In genomic region chr11:61145228-61146005, GRCh38 we compare ENCODE assay signal across 18 cellular contexts. TPM values are rescaled to one million over a fixed set of nuclear protein-coding genes. Genes with fewer than 3 reads are reported as not detected.
DNase-seq lines count a peak whose midpoint lies in the region; ATAC-seq, FAIRE-seq and TF ChIP-seq lines count a peak whose summit lies in the region.
"Had no signal": no experiment of that assay in that cellular context is flagged by ENCODE, and none has a peak within 500 bp of the region (broad histone marks: within the 10 kb centered on the region; RNA-seq: fewer than 3 reads in every experiment).

No MANE protein-coding gene starts in this region.

- DNase-seq in D721Med (ENCODE audit: insufficient read length, low spot score): peak; percentile 8
- no peak for DNase-seq in activated naive CD8-positive, alpha-beta T cell treated with anti-CD3 and anti-CD28 coated beads for 36 hours
- DNase-seq in stimulated activated naive B cell treated with anti-CD40 and anti-IgM and Interleukin-4, amounts not matched to agents 10 μg/mL and 1 μg/mL and 100 μg/mL, for 72 hours: no peak
- DNase-seq in kidney glomerular epithelial cell (lab: John Stamatoyannopoulos, UW): no peak
- DNase-seq: CD4-positive, alpha-beta memory T cell; DND-41; GDM1; HCEC 1CT had no signal

- peak overlapping the region in 1 of 2 experiments; percentile 7 for H3K4me3 ChIP-seq in neutrophil (ENCODE audit: low read depth in 1 of 2, low read length in 1 of 2)

- peaks cover 31% of the 10 kb centered on the region for H3K4me1 Mint-ChIP-seq in activated naive CD8-positive, alpha-beta T cell treated with anti-CD3 and anti-CD28 coated beads for 36 hours
- peaks cover 35 to 71% of the 10 kb centered on the region in 2 donors for H3K4me1 Mint-ChIP-seq in stimulated activated naive B cell treated with anti-CD40 and anti-IgM and Interleukin-4, amounts not matched to agents 10 μg/mL and 1 μg/mL and 100 μg/mL, for 72 hours

- H3K9me3 Mint-ChIP-seq in activated naive CD8-positive, alpha-beta T cell treated with anti-CD3 and anti-CD28 coated beads for 36 hours: no peaks in the 10 kb centered on the region
- no peaks in the 10 kb centered on the region for H3K9me3 Mint-ChIP-seq in stimulated activated naive B cell treated with anti-CD40 and anti-IgM and Interleukin-4, amounts not matched to agents 10 μg/mL and 1 μg/mL and 100 μg/mL, for 72 hours

- no peak for ATAC-seq in stimulated activated naive B cell treated with anti-CD40 and anti-IgM and Interleukin-4, amounts not matched to agents 10 μg/mL and 1 μg/mL and 100 μg/mL, for 72 hours (replicated peaks)
- no peak for ATAC-seq in GM21447 (IDR thresholded peaks at IDR 0.05; ENCODE audit: unreplicated experiment)
- no peak for ATAC-seq in HG02981 (IDR thresholded peaks at IDR 0.05; ENCODE audit: unreplicated experiment)
- no peak for ATAC-seq in HG03354 (IDR thresholded peaks at IDR 0.05; ENCODE audit: poor library complexity, severe bottlenecking, unreplicated experiment)

- no peaks in the 10 kb centered on the region for H3K36me3 ChIP-seq in neutrophil

- H3K27ac Mint-ChIP-seq in activated naive CD8-positive, alpha-beta T cell treated with anti-CD3 and anti-CD28 coated beads for 36 hours: peak overlapping the region; percentile 59
- H3K27ac Mint-ChIP-seq in stimulated activated naive B cell treated with anti-CD40 and anti-IgM and Interleukin-4, amounts not matched to agents 10 μg/mL and 1 μg/mL and 100 μg/mL, for 72 hours: peak overlapping the region; percentile 59
- H3K27ac Mint-ChIP-seq: B cell had no signal

- H3K9me3 ChIP-seq in neutrophil: no peaks in the 10 kb centered on the region

- H3K27me3 ChIP-seq in neutrophil: no peaks in the 10 kb centered on the region

- no peaks in the 10 kb centered on the region for H3K36me3 Mint-ChIP-seq in activated naive CD8-positive, alpha-beta T cell treated with anti-CD3 and anti-CD28 coated beads for 36 hours
- peaks cover 6 to 13% of the 10 kb centered on the region in 2 donors for H3K36me3 Mint-ChIP-seq in stimulated activated naive B cell treated with anti-CD40 and anti-IgM and Interleukin-4, amounts not matched to agents 10 μg/mL and 1 μg/mL and 100 μg/mL, for 72 hours

- H3K4me3 Mint-ChIP-seq in activated naive CD8-positive, alpha-beta T cell treated with anti-CD3 and anti-CD28 coated beads for 36 hours: no peak overlapping the region
- H3K4me3 Mint-ChIP-seq in stimulated activated naive B cell treated with anti-CD40 and anti-IgM and Interleukin-4, amounts not matched to agents 10 μg/mL and 1 μg/mL and 100 μg/mL, for 72 hours: no peak overlapping the region
- H3K4me3 Mint-ChIP-seq: B cell; CD4-positive, alpha-beta memory T cell had no signal

- peak overlapping the region; percentile 87 for H3K27ac ChIP-seq in neutrophil
- H3K27ac ChIP-seq: C4-2B had no signal

- TF ChIP-seq CTCF in D721Med (IDR thresholded peaks at IDR 0.05; ENCODE audit: insufficient read depth, missing control alignments): no peak
- no peak for TF ChIP-seq CTCF in neutrophil (IDR thresholded peaks at IDR 0.05)

- no peak for FAIRE-seq in D721Med (lab: Jason Lieb, UNC)
- FAIRE-seq: A204.1, GM12892, GM19239 had no signal

- peaks cover 57 to 65% of the 10 kb centered on the region in 2 experiments for H3K4me1 ChIP-seq in neutrophil (ENCODE audit: control insufficient read depth in 1 of 2, insufficient read depth in 1 of 2, low read depth in 1 of 2, low read length in 1 of 2)

- no peaks in the 10 kb centered on the region for H3K27me3 Mint-ChIP-seq in activated naive CD8-positive, alpha-beta T cell treated with anti-CD3 and anti-CD28 coated beads for 36 hours
- H3K27me3 Mint-ChIP-seq in stimulated activated naive B cell treated with anti-CD40 and anti-IgM and Interleukin-4, amounts not matched to agents 10 μg/mL and 1 μg/mL and 100 μg/mL, for 72 hours: no peaks in the 10 kb centered on the region
- H3K27me3 Mint-ChIP-seq: B cell; CD4-positive, alpha-beta memory T cell had no signal

RNA-seq across cellular contexts. Expression of gene VPS37C, which starts 15.8 kb away (rescaled TPM):
- 1 to 10 TPM; 8.1 to 8.8 TPM for total RNA-seq in activated naive CD8-positive, alpha-beta T cell treated with anti-CD3 and anti-CD28 coated beads for 36 hours

RNA-seq across cellular contexts. Expression of gene CD5, which starts 43.1 kb away (rescaled TPM):
- total RNA-seq in activated naive CD8-positive, alpha-beta T cell treated with anti-CD3 and anti-CD28 coated beads for 36 hours: 100 to 1,000 TPM; 196 to 197 TPM
- total RNA-seq: H4 had no signal

RNA-seq across cellular contexts. Expression of gene PGA3, which starts 57.9 kb away (rescaled TPM):
- not detected for total RNA-seq in activated naive CD8-positive, alpha-beta T cell treated with anti-CD3 and anti-CD28 coated beads for 36 hours
- total RNA-seq: B cell; CD4-positive, alpha-beta memory T cell; H4 had no signal
